In genomic region chr15:69751575-69751974, GRCh38 we compare ENCODE assay signal across 32 cellular contexts.
DNase-seq lines count a peak whose midpoint lies in the region; ATAC-seq, FAIRE-seq and TF ChIP-seq lines count a peak whose summit lies in the region.
"Had no signal": no experiment of that assay in that cellular context is flagged by ENCODE, and none has a peak within 500 bp of the region (broad histone marks: within the 10 kb centered on the region; RNA-seq: fewer than 3 reads in every experiment).

No MANE protein-coding gene starts in this region.

- H2AFZ ChIP-seq in astrocyte (ENCODE audit: low read depth, low read length), result no peak overlapping the region

- H3K9me3 Mint-ChIP-seq in astrocyte (ENCODE audit: unreplicated experiment) (peaks cover 9% of the 10 kb centered on the region), nephron progenitor cell (peaks cover 20% of the 10 kb centered on the region)

- H3K27ac ChIP-seq in astrocyte (ENCODE audit: low read depth, low read length) (no peak overlapping the region), upper lobe of right lung (no peak overlapping the region)
- H3K27ac ChIP-seq: brain microvascular endothelial cell, left ventricle myocardium inferior, pancreas, thyroid gland, WERI-Rb-1 had no signal

- DNase-seq in AG10803 (ENCODE audit: low read depth), result peak; percentile 25
- peak; percentile 15 for DNase-seq in EL
- DNase-seq in astrocyte (ENCODE audit: low read depth), result peak; percentile 45
- DNase-seq in nephron progenitor cell, result peak; percentile 49
- no peak for DNase-seq in upper lobe of right lung
- no peak for DNase-seq in DMS 273 treated with DMSO at 0.1 percent for 48 hours (lab: John Stamatoyannopoulos, UW)
- no peak for DNase-seq in HPDE6-E6E7 (ENCODE audit: extremely low spot score)
- DNase-seq: activated CD4-positive, alpha-beta T cell treated with anti-CD3 and anti-CD28 coated beads, Interleukin-2, amount 50 U/mL, for 1 hour; activated CD8-positive, alpha-beta memory T cell treated with anti-CD3 and anti-CD28 coated beads, Interleukin-2, amount 50 U/mL, for 48 hours; activated naive CD8-positive, alpha-beta T cell treated with anti-CD3 and anti-CD28 coated beads, Interleukin-2, amount 50 U/mL, for 24 hours; brain microvascular endothelial cell; effector CD4-positive, alpha-beta T cell; foreskin melanocyte; H7; Kasumi-1; left ventricle myocardium inferior; naive B cell; NCI-H1048; NCI-H1694 treated with DMSO at 0.1 percent for 48 hours; NCI-H2171; NCI-H526 treated with DMSO at 0.1 percent for 48 hours; pancreas; right cardiac atrium; stimulated activated naive CD8-positive, alpha-beta T cell treated with anti-CD3 and anti-CD28 coated beads, Interleukin-15, amount 100 ng/mL, for 72 hours; T-helper 2 cell; thyroid gland; WERI-Rb-1 had no signal

- H3K36me3 ChIP-seq in astrocyte (ENCODE audit: insufficient read depth, low read length) (no peaks in the 10 kb centered on the region), upper lobe of right lung (no peaks in the 10 kb centered on the region)
- H3K36me3 ChIP-seq: brain microvascular endothelial cell, left ventricle myocardium inferior, pancreas, thyroid gland, WERI-Rb-1 had no signal

- ATAC-seq in HG03135 (IDR thresholded peaks at IDR 0.05; ENCODE audit: unreplicated experiment), result no peak
- no peak for ATAC-seq in upper lobe of right lung
- ATAC-seq: activated naive CD8-positive, alpha-beta T cell treated with anti-CD3 and anti-CD28 coated beads, Interleukin-2, amount 50 U/mL, for 24 hours; HepG2; pancreas; right cardiac atrium; stimulated activated naive CD8-positive, alpha-beta T cell treated with anti-CD3 and anti-CD28 coated beads, Interleukin-15, amount 100 ng/mL, for 72 hours had no signal

- TF ChIP-seq CTCF in AG10803 (conservative IDR thresholded peaks at IDR 0.05; ENCODE audit: low read length), result no peak
- TF ChIP-seq CTCF in astrocyte (IDR thresholded peaks at IDR 0.05; ENCODE audit: insufficient read depth, low read depth, low read length), result no peak
- TF ChIP-seq CTCF in nephron progenitor cell (IDR thresholded peaks at IDR 0.05), result no peak
- TF ChIP-seq CTCF in upper lobe of right lung (IDR thresholded peaks at IDR 0.05), result no peak

- intact Hi-C loops in upper lobe of right lung (cut with DNase I), result no loop called here

- H3K79me2 ChIP-seq in astrocyte (ENCODE audit: insufficient read depth, low read length), result no peaks in the 10 kb centered on the region

- H3K9me3 ChIP-seq in astrocyte (ENCODE audit: insufficient read depth, low read depth, low read length), result no peaks in the 10 kb centered on the region
- H3K9me3 ChIP-seq in upper lobe of right lung, result no peaks in the 10 kb centered on the region
- H3K9me3 ChIP-seq: pancreas, thyroid gland had no signal

- H3K4me3 ChIP-seq in AG10803 (ENCODE audit: low read length), result no peak overlapping the region
- no peak overlapping the region for H3K4me3 ChIP-seq in astrocyte (ENCODE audit: insufficient read depth, low read depth, low read length)
- no peak overlapping the region for H3K4me3 ChIP-seq in upper lobe of right lung
- H3K4me3 ChIP-seq: left ventricle myocardium inferior, pancreas, thyroid gland had no signal

- H3K9ac ChIP-seq in astrocyte (ENCODE audit: low read length), result no peak overlapping the region

- H3K36me3 Mint-ChIP-seq in astrocyte (ENCODE audit: low read depth, unreplicated experiment) (peaks cover 8% of the 10 kb centered on the region), nephron progenitor cell (ENCODE audit: low read depth) (peaks cover 11% of the 10 kb centered on the region)

- H3K4me2 ChIP-seq in astrocyte (ENCODE audit: low read length), result no peak overlapping the region

- H3K27me3 Mint-ChIP-seq in astrocyte (ENCODE audit: low read depth, unreplicated experiment) (peaks cover 43% of the 10 kb centered on the region), nephron progenitor cell (ENCODE audit: low read depth, poor library complexity) (peaks cover 16% of the 10 kb centered on the region)

- H3K27me3 ChIP-seq in astrocyte (ENCODE audit: insufficient read depth, low read length), result peaks cover 2% of the 10 kb centered on the region
- H3K27me3 ChIP-seq in upper lobe of right lung, result no peaks in the 10 kb centered on the region
- H3K27me3 ChIP-seq: brain microvascular endothelial cell, pancreas, thyroid gland had no signal

- peaks cover 16% of the 10 kb centered on the region for H3K4me1 Mint-ChIP-seq in astrocyte (ENCODE audit: low read depth, unreplicated experiment)
- peaks cover 53% of the 10 kb centered on the region for H3K4me1 Mint-ChIP-seq in nephron progenitor cell

- FAIRE-seq in astrocyte (lab: Jason Lieb, UNC), result no peak
- FAIRE-seq: HepG2, pancreas, RCC 7860 had no signal

- H3K27ac Mint-ChIP-seq in astrocyte (ENCODE audit: unreplicated experiment), result no peak overlapping the region
- H3K27ac Mint-ChIP-seq in nephron progenitor cell, result no peak overlapping the region
- H3K27ac Mint-ChIP-seq: activated T-helper 2 cell treated with anti-CD3 and anti-CD28 coated beads, Interferon-gamma antibody, Interleukin-2, Interleukin-4, amounts not matched to agents 10 μg/mL and 5 μg/mL and 100 μg/mL, durations not matched to agents 14 hours and 24 hours and 36 hours had no signal

- H4K20me1 ChIP-seq in astrocyte (ENCODE audit: insufficient read depth, low read length), result no peaks in the 10 kb centered on the region

- H3K4me1 ChIP-seq in astrocyte (ENCODE audit: insufficient read depth, low read length), result peaks cover 10% of the 10 kb centered on the region
- peaks cover 11% of the 10 kb centered on the region for H3K4me1 ChIP-seq in upper lobe of right lung
- H3K4me1 ChIP-seq: left ventricle myocardium inferior, pancreas, thyroid gland had no signal

- no peak overlapping the region for H3K4me3 Mint-ChIP-seq in astrocyte (ENCODE audit: unreplicated experiment)
- no peak overlapping the region for H3K4me3 Mint-ChIP-seq in nephron progenitor cell
- H3K4me3 Mint-ChIP-seq: activated naive CD8-positive, alpha-beta T cell treated with anti-CD3 and anti-CD28 coated beads, Interleukin-2, amount 50 U/mL, for 24 hours; CD14-positive monocyte; naive B cell; stimulated activated naive CD8-positive, alpha-beta T cell treated with anti-CD3 and anti-CD28 coated beads, Interleukin-15, amount 100 ng/mL, for 72 hours had no signal

Comparison
In these comparisons a context has a peak if more than half of its experiments do, and no peak if none do; other contexts are left out.
1. DNase-seq: peak in AG10803 (single experiment), EL (single experiment), astrocyte (single experiment) and nephron progenitor cell (single experiment); none in upper lobe of right lung (single experiment), DMS 273 treated with DMSO at 0.1 percent for 48 hours (single experiment) and HPDE6-E6E7 (single experiment).